In genomic region chr17:65487990-65488389, GRCh38 we compare ENCODE assay signal across 28 cellular contexts.
"Had no signal": no experiment of that assay in that cellular context is flagged by ENCODE, and none has a peak within 500 bp of the region (broad histone marks: within the 10 kb centered on the region; RNA-seq: fewer than 3 reads in every experiment).

No MANE protein-coding gene starts in this region.

- H3K9me3 ChIP-seq: ovary, psoas muscle, right lobe of liver, sigmoid colon, suprapubic skin, testis, tibial nerve, upper lobe of left lung, vagina had no signal

- ATAC-seq: naive thymus-derived CD4-positive, alpha-beta T cell; psoas muscle; right cardiac atrium; right lobe of liver; stimulated activated memory B cell treated with anti-CD40 and anti-IgM and Interleukin-4, amounts not matched to agents 10 μg/mL and 1 μg/mL and 100 μg/mL, for 72 hours; stimulated activated naive CD8-positive, alpha-beta T cell treated with anti-CD3 and anti-CD28 coated beads, Interleukin-15, amount 100 ng/mL, for 72 hours; stimulated activated naive CD8-positive, alpha-beta T cell treated with anti-CD3 and anti-CD28 coated beads, Interleukin-15, Interleukin-2, amounts not matched to agents 100 U/mL and 50 U/mL, for 24 hours had no signal

- H3K4me3 Mint-ChIP-seq: naive thymus-derived CD4-positive, alpha-beta T cell; nephron; neural progenitor cell; stimulated activated memory B cell treated with anti-CD40 and anti-IgM and Interleukin-4, amounts not matched to agents 10 μg/mL and 1 μg/mL and 100 μg/mL, for 72 hours; stimulated activated naive CD8-positive, alpha-beta T cell treated with anti-CD3 and anti-CD28 coated beads, Interleukin-15, amount 100 ng/mL, for 72 hours had no signal

- H3K36me3 Mint-ChIP-seq: naive thymus-derived CD4-positive, alpha-beta T cell; stimulated activated memory B cell treated with anti-CD40 and anti-IgM and Interleukin-4, amounts not matched to agents 10 μg/mL and 1 μg/mL and 100 μg/mL, for 72 hours had no signal

- H3K27ac Mint-ChIP-seq: naive thymus-derived CD4-positive, alpha-beta T cell; nephron; progenitor cell of endocrine pancreas; stimulated activated memory B cell treated with anti-CD40 and anti-IgM and Interleukin-4, amounts not matched to agents 10 μg/mL and 1 μg/mL and 100 μg/mL, for 72 hours; stimulated activated naive CD8-positive, alpha-beta T cell treated with anti-CD3 and anti-CD28 coated beads, Interleukin-15, amount 100 ng/mL, for 72 hours had no signal

- H3K4me1 Mint-ChIP-seq: stimulated activated memory B cell treated with anti-CD40 and anti-IgM and Interleukin-4, amounts not matched to agents 10 μg/mL and 1 μg/mL and 100 μg/mL, for 72 hours; stimulated activated naive CD8-positive, alpha-beta T cell treated with anti-CD3 and anti-CD28 coated beads, Interleukin-15, amount 100 ng/mL, for 72 hours had no signal

- H3K4me1 ChIP-seq: neural progenitor cell, parathyroid adenoma, psoas muscle, right lobe of liver, sigmoid colon, suprapubic skin, tibial nerve, vagina had no signal

- H3K9me3 Mint-ChIP-seq: stimulated activated naive CD8-positive, alpha-beta T cell treated with anti-CD3 and anti-CD28 coated beads, Interleukin-15, amount 100 ng/mL, for 72 hours had no signal

- H3K27me3 ChIP-seq: neural progenitor cell, ovary, right lobe of liver, sigmoid colon, suprapubic skin, testis, tibial nerve, upper lobe of left lung, vagina had no signal

- H3K36me3 ChIP-seq: neural progenitor cell, ovary, right lobe of liver, sigmoid colon, suprapubic skin, tibial nerve, upper lobe of left lung, vagina had no signal

- DNase-seq: naive thymus-derived CD4-positive, alpha-beta T cell; occipital lobe; ovary; posterior cingulate gyrus; psoas muscle; right cardiac atrium; right lobe of liver; small intestine; stimulated activated CD4-positive, alpha-beta T cell treated with anti-CD3 and anti-CD28 coated beads, Interleukin-15, amount 100 ng/mL, for 24 hours; stimulated activated CD4-positive, alpha-beta T cell treated with anti-CD3 and anti-CD28 coated beads, Interleukin-4, amount 100 ng/mL, for 1 hour; stimulated activated CD4-positive, alpha-beta T cell treated with anti-CD3 and anti-CD28 coated beads, Interleukin-4, amount 100 ng/mL, for 4 hours; stimulated activated CD8-positive, alpha-beta memory T cell treated with anti-CD3 and anti-CD28 coated beads, Interleukin-4, amount 100 ng/mL, for 48 hours; stimulated activated naive CD4-positive, alpha-beta T cell; stimulated activated naive CD8-positive, alpha-beta T cell treated with anti-CD3 and anti-CD28 coated beads, Interleukin-15, amount 100 ng/mL, for 72 hours; substantia nigra; testis; trophoblast cell; upper lobe of left lung had no signal

- H3K27ac ChIP-seq: neural progenitor cell, ovary, parathyroid adenoma, psoas muscle, right lobe of liver, sigmoid colon, suprapubic skin, testis, tibial nerve, vagina had no signal

- H3K4me3 ChIP-seq: neural progenitor cell, ovary, psoas muscle, right lobe of liver, sigmoid colon, suprapubic skin, testis, tibial nerve, upper lobe of left lung, vagina had no signal
